ENCODE assay signal across 9 cellular contexts in genomic region chr17:39591958-39592954, GRCh38. TPM values are rescaled to one million over a fixed set of nuclear protein-coding genes. Genes with fewer than 3 reads are reported as not detected.
DNase-seq lines count a peak whose midpoint lies in the region; ATAC-seq, FAIRE-seq and TF ChIP-seq lines count a peak whose summit lies in the region.
"Had no signal": no experiment of that assay in that cellular context is flagged by ENCODE, and none has a peak within 500 bp of the region (broad histone marks: within the 10 kb centered on the region; RNA-seq: fewer than 3 reads in every experiment).

No MANE protein-coding gene starts in this region.

- no peaks in the 10 kb centered on the region for H3K36me3 Mint-ChIP-seq in activated CD8-positive, alpha-beta T cell treated with anti-CD3 and anti-CD28 coated beads for 36 hours (ENCODE audit: low read depth)
- no peaks in the 10 kb centered on the region for H3K36me3 Mint-ChIP-seq in activated T-helper 17 cell treated with anti-CD3 and anti-CD28 coated beads, Interleukin-2, amount 50 U/mL, for 72 hours (ENCODE audit: low read depth)
- H3K36me3 Mint-ChIP-seq: activated naive CD4-positive, alpha-beta T cell treated with anti-CD3 and anti-CD28 coated beads, Interleukin-2, amount 50 U/mL, for 24 hours had no signal

- CTCF ChIA-PET in activated CD8-positive, alpha-beta T cell treated with anti-CD3 and anti-CD28 coated beads for 36 hours (lab: Charles Lee) = no interaction called here

- ATAC-seq in activated CD8-positive, alpha-beta T cell treated with anti-CD3 and anti-CD28 coated beads for 36 hours = no peak
- ATAC-seq in HG02970 (IDR thresholded peaks at IDR 0.05; ENCODE audit: low FRiP score, unreplicated experiment) = no peak
- no peak for ATAC-seq in HG03378 (IDR thresholded peaks at IDR 0.05; ENCODE audit: unreplicated experiment)
- no peak for ATAC-seq in activated T-helper 17 cell treated with anti-CD3 and anti-CD28 coated beads, Interleukin-2, amount 50 U/mL, for 72 hours (replicated peaks)

- FAIRE-seq in kidney (lab: Jason Lieb, UNC) = no peak
- no peak for FAIRE-seq in GM12892 (lab: Jason Lieb, UNC)

- H3K9me3 ChIP-seq in kidney (ENCODE audit: control insufficient read depth in 1 of 2, low read length in 2 of 2) = no peaks in the 10 kb centered on the region

- in situ Hi-C loops in KBM-7 (cut with MboI; ENCODE audit: low pct_unique_long_range_greater_than_20kb, low sequenced_read_pairs) = no loop called here

- POLR2A ChIA-PET in activated CD8-positive, alpha-beta T cell treated with anti-CD3 and anti-CD28 coated beads for 36 hours (lab: Charles Lee) = no interaction called here

- no peak overlapping the region for H3K9ac ChIP-seq in kidney (ENCODE audit: low read length in 2 of 2)

- intact Hi-C loops in activated CD8-positive, alpha-beta T cell treated with anti-CD3 and anti-CD28 coated beads for 36 hours (cut with micrococcal nuclease) = no loop called here
- intact Hi-C loops in kidney (cut with DNase I) = no loop called here

- TF ChIP-seq CTCF in activated CD8-positive, alpha-beta T cell treated with anti-CD3 and anti-CD28 coated beads for 36 hours (IDR thresholded peaks at IDR 0.05) = no peak
- TF ChIP-seq CTCF in kidney (IDR thresholded peaks at IDR 0.05; ENCODE audit: borderline replicate concordance, extremely low read depth, insufficient read depth) = no peak

- H3K27ac ChIP-seq in kidney (ENCODE audit: low read depth in 2 of 2, low read length in 2 of 2) = no peak overlapping the region

- DNase-seq in DMS153 treated with DMSO at 0.1 percent for 48 hours (lab: John Stamatoyannopoulos, UW; ENCODE audit: unreplicated experiment) (peak; percentile 61), KBM-7 (peak; percentile 48), kidney (peak; percentile 77), GM12892 (ENCODE audit: insufficient read length) (no peak)
- DNase-seq in activated CD8-positive, alpha-beta T cell treated with anti-CD3 and anti-CD28 coated beads for 36 hours = peak; percentile 52

- TF ChIP-seq POLR2A in GM12892 (IDR thresholded peaks at IDR 0.05; ENCODE audit: low read depth, low read length) = no peak

- H3K4me1 Mint-ChIP-seq in activated CD8-positive, alpha-beta T cell treated with anti-CD3 and anti-CD28 coated beads for 36 hours (ENCODE audit: low read depth) = peaks cover 10% of the 10 kb centered on the region
- peaks cover 9% of the 10 kb centered on the region for H3K4me1 Mint-ChIP-seq in activated T-helper 17 cell treated with anti-CD3 and anti-CD28 coated beads, Interleukin-2, amount 50 U/mL, for 72 hours

- no peak overlapping the region for H3K4me3 Mint-ChIP-seq in activated CD8-positive, alpha-beta T cell treated with anti-CD3 and anti-CD28 coated beads for 36 hours
- H3K4me3 Mint-ChIP-seq in activated T-helper 17 cell treated with anti-CD3 and anti-CD28 coated beads, Interleukin-2, amount 50 U/mL, for 72 hours = no peak overlapping the region
- H3K4me3 Mint-ChIP-seq: activated naive CD4-positive, alpha-beta T cell treated with anti-CD3 and anti-CD28 coated beads, Interleukin-2, amount 50 U/mL, for 24 hours had no signal

- no peaks in the 10 kb centered on the region for H3K4me1 ChIP-seq in kidney (ENCODE audit: control insufficient read depth in 1 of 2, insufficient read depth in 1 of 2, low read depth in 1 of 2, low read length in 2 of 2)

- no peaks in the 10 kb centered on the region for H3K36me3 ChIP-seq in kidney (ENCODE audit: control insufficient read depth in 1 of 2, insufficient read depth in 2 of 2, low read length in 2 of 2)

- H3K27ac Mint-ChIP-seq in activated CD8-positive, alpha-beta T cell treated with anti-CD3 and anti-CD28 coated beads for 36 hours = no peak overlapping the region
- H3K27ac Mint-ChIP-seq in activated T-helper 17 cell treated with anti-CD3 and anti-CD28 coated beads, Interleukin-2, amount 50 U/mL, for 72 hours = no peak overlapping the region
- H3K27ac Mint-ChIP-seq: activated naive CD4-positive, alpha-beta T cell treated with anti-CD3 and anti-CD28 coated beads, Interleukin-2, amount 50 U/mL, for 24 hours had no signal

- no peaks in the 10 kb centered on the region for H3K9me3 Mint-ChIP-seq in activated CD8-positive, alpha-beta T cell treated with anti-CD3 and anti-CD28 coated beads for 36 hours
- peaks cover 5% of the 10 kb centered on the region for H3K9me3 Mint-ChIP-seq in activated T-helper 17 cell treated with anti-CD3 and anti-CD28 coated beads, Interleukin-2, amount 50 U/mL, for 72 hours
- H3K9me3 Mint-ChIP-seq: activated naive CD4-positive, alpha-beta T cell treated with anti-CD3 and anti-CD28 coated beads, Interleukin-2, amount 50 U/mL, for 24 hours had no signal

- peaks cover 44% of the 10 kb centered on the region for H3K27me3 Mint-ChIP-seq in activated CD8-positive, alpha-beta T cell treated with anti-CD3 and anti-CD28 coated beads for 36 hours
- H3K27me3 Mint-ChIP-seq in activated T-helper 17 cell treated with anti-CD3 and anti-CD28 coated beads, Interleukin-2, amount 50 U/mL, for 72 hours = peaks cover 52% of the 10 kb centered on the region

- H3K4me3 ChIP-seq in kidney (ENCODE audit: low read length in 2 of 2) = no peak overlapping the region

RNA-seq across cellular contexts. Expression of gene NEUROD2, which starts 15.5 kb away (rescaled TPM):
- not detected for total RNA-seq in activated CD8-positive, alpha-beta T cell treated with anti-CD3 and anti-CD28 coated beads for 36 hours
- not detected for total RNA-seq in kidney
- polyA plus RNA-seq in kidney (ENCODE audit: insufficient read depth, low read depth, low replicate concordance) = not detected
- polyA plus RNA-seq in GM12892 (2012; ENCODE audit: missing spikeins) = 0.04 TPM
- total RNA-seq in activated T-helper 17 cell treated with anti-CD3 and anti-CD28 coated beads, Interleukin-2, amount 50 U/mL, for 72 hours = not detected

RNA-seq across cellular contexts. Expression of gene PPP1R1B, which starts 34.5 kb away (rescaled TPM):
- total RNA-seq in activated CD8-positive, alpha-beta T cell treated with anti-CD3 and anti-CD28 coated beads for 36 hours = not detected
- total RNA-seq in kidney = 31.1 TPM
- 22.9 TPM for polyA plus RNA-seq in kidney (ENCODE audit: insufficient read depth, low read depth, low replicate concordance)
- polyA plus RNA-seq in GM12892 (2012; ENCODE audit: missing spikeins) = not detected
- not detected for total RNA-seq in activated T-helper 17 cell treated with anti-CD3 and anti-CD28 coated beads, Interleukin-2, amount 50 U/mL, for 72 hours

RNA-seq across cellular contexts. Expression of gene STARD3, which starts 44.7 kb away (rescaled TPM):
- 10 to 100 TPM; 48.7 to 50.3 TPM for total RNA-seq in activated CD8-positive, alpha-beta T cell treated with anti-CD3 and anti-CD28 coated beads for 36 hours
- 47.6 TPM for total RNA-seq in kidney
- polyA plus RNA-seq in kidney (ENCODE audit: insufficient read depth, low read depth, low replicate concordance) = 32.1 TPM
- polyA plus RNA-seq in GM12892 (2012; ENCODE audit: missing spikeins) = 14.4 TPM
- 10 to 100 TPM; 59.8 to 76.0 TPM for total RNA-seq in activated T-helper 17 cell treated with anti-CD3 and anti-CD28 coated beads, Interleukin-2, amount 50 U/mL, for 72 hours

Comparison
In these comparisons a context has a peak if more than half of its experiments do, and no peak if none do; other contexts are left out.
1. RNA of gene PPP1R1B, which starts 34.5 kb away (total RNA-seq): 31.1 TPM in kidney (single experiment); not detected in activated T-helper 17 cell treated with anti-CD3 and anti-CD28 coated beads, Interleukin-2, amount 50 U/mL, for 72 hours and not detected in activated CD8-positive, alpha-beta T cell treated with anti-CD3 and anti-CD28 coated beads for 36 hours; every median in the first group is over 10 times any median in the second.